In the genomic region with DNA sequence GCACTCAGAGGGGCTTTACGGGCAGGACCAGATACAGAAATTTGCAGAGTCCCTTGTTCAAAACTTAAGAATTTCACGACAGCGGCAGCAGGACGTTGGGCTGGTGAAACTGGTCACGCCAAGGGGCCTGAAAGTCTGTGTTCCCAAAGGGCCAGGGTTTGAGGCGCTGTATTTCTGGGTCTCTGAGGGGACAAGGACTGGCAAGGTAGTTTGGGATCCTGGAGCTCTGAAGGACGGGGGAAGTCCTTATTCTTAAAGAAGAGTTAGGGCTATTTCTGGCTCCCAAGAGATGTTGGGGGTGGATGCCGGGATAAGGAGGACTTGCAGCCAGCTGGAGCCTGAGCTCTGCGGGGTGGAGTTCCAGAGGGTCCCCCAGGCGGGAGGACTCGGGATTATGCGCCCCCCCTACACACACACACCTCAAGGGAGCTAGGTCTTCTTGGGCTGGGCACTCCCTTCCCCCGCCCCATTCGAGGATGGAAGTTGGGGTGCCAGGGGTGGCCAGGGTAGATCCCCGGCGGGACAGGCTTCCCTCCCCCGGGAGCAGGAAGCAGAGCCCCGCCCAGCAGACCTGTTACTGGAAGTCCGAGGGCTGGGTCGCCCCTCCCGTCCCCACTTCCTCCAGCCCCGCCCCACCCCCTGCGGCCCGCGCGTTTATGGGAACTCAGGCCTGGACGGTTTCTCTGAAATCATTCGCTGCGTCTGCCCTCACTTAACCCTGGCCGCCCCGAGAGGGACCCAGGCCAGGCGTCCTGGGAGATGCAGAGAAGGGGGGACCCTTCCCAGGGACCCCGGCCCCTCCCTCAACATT, we compare ENCODE assay signal across 8 cellular contexts. TPM values are rescaled to one million over a fixed set of nuclear protein-coding genes. Genes with fewer than 3 reads are reported as not detected.
A peak's percentile ranks its signal among the peaks of the same experiment; 100 is the strongest.
DNase-seq lines count a peak whose midpoint lies in the region; ATAC-seq and TF ChIP-seq lines count a peak whose summit lies in the region.

No MANE protein-coding gene starts in this region.

- DNase-seq in NCI-H69 (lab: John Stamatoyannopoulos, UW) (peak; percentile 88), endothelial cell (ENCODE audit: low spot score) (no peak), midbrain (lab: John Stamatoyannopoulos, UW) (peak; percentile 2)
- peak; percentile 88 for DNase-seq in activated CD8-positive, alpha-beta memory T cell treated with anti-CD3 and anti-CD28 coated beads for 24 hours
- DNase-seq in stimulated activated CD8-positive, alpha-beta memory T cell treated with anti-CD3 and anti-CD28 coated beads, Interleukin-7, amount 100 ng/mL, for 1 hour (ENCODE audit: low read depth in 2 of 2), result peak; percentile 46 to 54

- H3K9me3 Mint-ChIP-seq in endothelial cell (ENCODE audit: unreplicated experiment), result no peaks in the 10 kb centered on the region

- peak overlapping the region; percentile 65 for H3K4me3 Mint-ChIP-seq in endothelial cell (ENCODE audit: unreplicated experiment)

- H3K4me1 Mint-ChIP-seq in endothelial cell (ENCODE audit: unreplicated experiment), result peaks cover 14% of the 10 kb centered on the region

- peaks cover 34% of the 10 kb centered on the region for H3K27me3 Mint-ChIP-seq in endothelial cell (ENCODE audit: unreplicated experiment)

- no peak overlapping the region for H3K27ac Mint-ChIP-seq in endothelial cell (ENCODE audit: unreplicated experiment)

- peak; percentile 29 for ATAC-seq in GM21576 (IDR thresholded peaks at IDR 0.05; ENCODE audit: unreplicated experiment)
- ATAC-seq in HG03280 (IDR thresholded peaks at IDR 0.05; ENCODE audit: unreplicated experiment), result no peak

- TF ChIP-seq CTCF in C4-2B (conservative IDR thresholded peaks at IDR 0.05) (no peak), endothelial cell (IDR thresholded peaks at IDR 0.05; ENCODE audit: unreplicated experiment) (no peak)

- H3K27ac ChIP-seq in C4-2B, result peak overlapping the region; percentile 72

- H3K36me3 Mint-ChIP-seq in endothelial cell (ENCODE audit: low read depth, unreplicated experiment), result no peaks in the 10 kb centered on the region

RNA-seq across cellular contexts. Expression of a gene that starts 5.6 kb away (rescaled TPM):
- 1.9 TPM for total RNA-seq in endothelial cell (ENCODE audit: unreplicated experiment)

RNA-seq across cellular contexts. Expression of a gene that starts 23.6 kb away (rescaled TPM):
- total RNA-seq in endothelial cell (ENCODE audit: unreplicated experiment), result 0.85 TPM

RNA-seq across cellular contexts. Expression of a gene that starts 54.8 kb away (rescaled TPM):
- 6.9 TPM for total RNA-seq in endothelial cell (ENCODE audit: unreplicated experiment)

RNA-seq across cellular contexts. Expression of a gene that starts 55.2 kb away (rescaled TPM):
- total RNA-seq in endothelial cell (ENCODE audit: unreplicated experiment), result not detected
